In the genomic region with DNA sequence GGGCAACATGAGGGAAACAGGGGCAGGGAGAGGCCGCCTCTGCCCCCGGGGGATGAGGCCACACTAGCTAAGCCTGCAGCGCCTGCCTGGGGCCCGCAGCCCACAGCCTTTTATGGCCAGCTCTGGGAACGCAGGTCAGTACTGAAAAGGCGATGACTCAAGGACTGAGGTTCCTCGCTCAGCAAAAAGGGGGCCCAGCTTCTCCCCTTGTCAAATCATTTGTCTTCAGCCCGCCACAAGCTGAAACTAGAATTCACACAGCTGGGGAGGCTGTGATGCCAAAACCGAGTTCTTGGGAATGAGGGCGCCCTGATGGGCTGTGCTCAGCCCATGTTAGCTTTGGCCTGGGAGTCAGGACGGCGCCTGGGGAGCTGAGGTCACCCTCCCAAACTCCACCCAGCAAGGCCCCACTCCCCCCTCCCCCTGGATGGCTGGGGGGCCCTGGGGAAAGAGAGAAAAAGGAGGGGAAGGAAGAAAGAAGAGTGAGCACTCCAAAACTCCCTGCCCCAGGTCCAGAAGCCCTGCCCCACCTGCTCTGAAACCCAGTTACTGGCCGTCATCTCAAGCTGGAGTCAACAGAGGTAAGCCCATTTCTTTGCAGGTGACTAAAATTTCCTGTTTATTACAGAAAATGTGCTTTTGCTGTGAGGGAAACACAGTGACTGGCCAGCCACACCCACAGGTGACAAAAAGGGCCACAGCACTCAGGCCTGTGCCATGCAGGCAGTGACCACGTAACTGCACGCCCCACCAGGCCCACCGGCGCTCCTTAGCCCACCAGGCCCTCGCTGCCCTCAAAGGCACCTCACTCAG, we compare ENCODE assay signal across 8 cellular contexts. TPM values are rescaled to one million over a fixed set of nuclear protein-coding genes. Genes with fewer than 3 reads are reported as not detected.
A peak's percentile ranks its signal among the peaks of the same experiment; 100 is the strongest.
DNase-seq lines count a peak whose midpoint lies in the region; ATAC-seq and TF ChIP-seq lines count a peak whose summit lies in the region.

No MANE protein-coding gene starts in this region.

- H3K27ac ChIP-seq in CD8-positive, alpha-beta T cell (ENCODE audit: low read depth, low read length) = peak overlapping the region; percentile 57
- peak overlapping the region; percentile 69 for H3K27ac ChIP-seq in GM23338 (ENCODE audit: low read depth)

- 0 out of 2 replicates have a peak, but pooled peaks cover 4% of the 10 kb centered on the region for H3F3A ChIP-seq in GM23338 (replicated peaks; ENCODE audit: low read depth)

- intact Hi-C loops in CD8-positive, alpha-beta T cell (cut with DNase I, micrococcal nuclease) = no loop called here
- intact Hi-C loops in natural killer cell (cut with micrococcal nuclease) = loop anchor here (2.0 kb wide), 2 partner anchors 14 to 18 kb away; a partner anchor contains a TSS

- H3K9me3 ChIP-seq in CD8-positive, alpha-beta T cell (ENCODE audit: low read length) = no peaks in the 10 kb centered on the region

- peak; percentile 10 for ATAC-seq in CD8-positive, alpha-beta T cell
- ATAC-seq in GM23338 = peak; percentile 48
- peak; percentile 5 for ATAC-seq in effector memory CD8-positive, alpha-beta T cell (replicated peaks)
- peak; percentile 25 to 50 (median 25) for ATAC-seq in natural killer cell

- no peak overlapping the region for H3K4me2 ChIP-seq in GM23338

- peak overlapping the region; percentile 71 for H3K4me3 Mint-ChIP-seq in CD8-positive, alpha-beta T cell
- H3K4me3 Mint-ChIP-seq in GM23338 (no peak overlapping the region), natural killer cell (peak overlapping the region; percentile 81), glutamatergic neuron (ENCODE audit: unreplicated experiment) (no peak overlapping the region)
- H3K4me3 Mint-ChIP-seq in T-helper 2 cell treated with Interferon-gamma antibody and Interleukin-4, amounts not matched to agents 5 μg/mL and 100 μg/mL, for 36 hours = peak overlapping the region; percentile 63
- peak overlapping the region; percentile 85 to 92 for H3K4me3 Mint-ChIP-seq in effector memory CD8-positive, alpha-beta T cell

- POLR2A ChIA-PET in CD8-positive, alpha-beta T cell (lab: Charles Lee) = interaction anchor here (0.9 to 23.9 kb wide), 7 partner anchors 13 to 119 kb away, joined by 3 to 810 read pairs (median 4); a partner anchor contains a TSS

- peaks cover 32% of the 10 kb centered on the region for H3K36me3 Mint-ChIP-seq in CD8-positive, alpha-beta T cell
- H3K36me3 Mint-ChIP-seq in GM23338 (ENCODE audit: low read depth) = no peaks in the 10 kb centered on the region; the same call in 1 of the 3 replicates
- H3K36me3 Mint-ChIP-seq in T-helper 2 cell treated with Interferon-gamma antibody and Interleukin-4, amounts not matched to agents 5 μg/mL and 100 μg/mL, for 36 hours (ENCODE audit: low read depth) = peaks cover 55% of the 10 kb centered on the region
- H3K36me3 Mint-ChIP-seq in effector memory CD8-positive, alpha-beta T cell (ENCODE audit: insufficient read depth) = peaks cover 97% of the 10 kb centered on the region
- no peaks in the 10 kb centered on the region for H3K36me3 Mint-ChIP-seq in natural killer cell
- no peaks in the 10 kb centered on the region for H3K36me3 Mint-ChIP-seq in glutamatergic neuron (ENCODE audit: unreplicated experiment)

- H3K27me3 Mint-ChIP-seq in CD8-positive, alpha-beta T cell (ENCODE audit: low read depth) = no peaks in the 10 kb centered on the region
- H3K27me3 Mint-ChIP-seq in GM23338 (ENCODE audit: insufficient read depth, low read depth, poor library complexity) (peaks cover 6% of the 10 kb centered on the region), natural killer cell (ENCODE audit: low read depth in 2 of 2) (no peaks in the 10 kb centered on the region), glutamatergic neuron (ENCODE audit: unreplicated experiment) (no peaks in the 10 kb centered on the region)
- no peaks in the 10 kb centered on the region for H3K27me3 Mint-ChIP-seq in T-helper 2 cell treated with Interferon-gamma antibody and Interleukin-4, amounts not matched to agents 5 μg/mL and 100 μg/mL, for 36 hours (ENCODE audit: low read depth)
- H3K27me3 Mint-ChIP-seq in effector memory CD8-positive, alpha-beta T cell = no peaks in the 10 kb centered on the region

- no peaks in the 10 kb centered on the region for H3K9me2 ChIP-seq in GM23338 (ENCODE audit: insufficient read depth)

- no peaks in the 10 kb centered on the region for H3K27me3 ChIP-seq in CD8-positive, alpha-beta T cell (ENCODE audit: insufficient read depth, low read length)
- H3K27me3 ChIP-seq in GM23338 (ENCODE audit: insufficient read depth) = no peaks in the 10 kb centered on the region

- H3K36me3 ChIP-seq in CD8-positive, alpha-beta T cell (ENCODE audit: insufficient read depth, low read length) = no peaks in the 10 kb centered on the region
- no peaks in the 10 kb centered on the region for H3K36me3 ChIP-seq in GM23338 (ENCODE audit: insufficient read depth)

- H4K20me1 ChIP-seq in GM23338 (replicated peaks; ENCODE audit: insufficient read depth) = no peaks in the 10 kb centered on the region

- CTCF ChIA-PET in CD8-positive, alpha-beta T cell (lab: Charles Lee) = interaction anchor here (0.8 to 35.6 kb wide), 4 partner anchors 13 to 86 kb away, joined by 4 to 1398 read pairs (median 200); a partner anchor contains a TSS

- H3K27ac Mint-ChIP-seq in CD8-positive, alpha-beta T cell = peak overlapping the region; percentile 95
- H3K27ac Mint-ChIP-seq in GM23338 = no peak overlapping the region
- peak overlapping the region; percentile 90 for H3K27ac Mint-ChIP-seq in T-helper 2 cell treated with Interferon-gamma antibody and Interleukin-4, amounts not matched to agents 5 μg/mL and 100 μg/mL, for 36 hours
- H3K27ac Mint-ChIP-seq in effector memory CD8-positive, alpha-beta T cell = peak overlapping the region; percentile 95 to 97
- peak overlapping the region; percentile 95 to 96 for H3K27ac Mint-ChIP-seq in natural killer cell
- H3K27ac Mint-ChIP-seq in glutamatergic neuron (ENCODE audit: unreplicated experiment) = no peak overlapping the region

- peak in 2 of 7 experiments; percentile 41 to 55 for DNase-seq in CD8-positive, alpha-beta T cell
- DNase-seq in GM23338 (ENCODE audit: low spot score) (no peak), natural killer cell (no peak), NCI-H1930 (lab: John Stamatoyannopoulos, UW) (no peak), glutamatergic neuron (no peak), mesenteric fat pad (ENCODE audit: low spot score) (no peak)
- DNase-seq in T-helper 2 cell treated with Interferon-gamma antibody and Interleukin-4, amounts not matched to agents 5 μg/mL and 100 μg/mL, for 36 hours (ENCODE audit: low spot score) = peak; percentile 83
- no peak for DNase-seq in effector memory CD8-positive, alpha-beta T cell

- no peak overlapping the region for H2AFZ ChIP-seq in GM23338

- peaks cover 96% of the 10 kb centered on the region for H3K4me1 ChIP-seq in CD8-positive, alpha-beta T cell (ENCODE audit: insufficient read depth, low read length)
- peaks cover 23% of the 10 kb centered on the region for H3K4me1 ChIP-seq in GM23338 (ENCODE audit: insufficient read depth)

- peak overlapping the region; percentile 36 for H3K4me3 ChIP-seq in CD8-positive, alpha-beta T cell (ENCODE audit: low read depth, low read length)
- H3K4me3 ChIP-seq in GM23338 = no peak overlapping the region

- H3K4me1 Mint-ChIP-seq in CD8-positive, alpha-beta T cell (ENCODE audit: low read depth) = peaks cover 88% of the 10 kb centered on the region
- peaks cover 21% of the 10 kb centered on the region for H3K4me1 Mint-ChIP-seq in GM23338
- H3K4me1 Mint-ChIP-seq in T-helper 2 cell treated with Interferon-gamma antibody and Interleukin-4, amounts not matched to agents 5 μg/mL and 100 μg/mL, for 36 hours (ENCODE audit: low read depth) = peaks cover 69% of the 10 kb centered on the region
- H3K4me1 Mint-ChIP-seq in effector memory CD8-positive, alpha-beta T cell (ENCODE audit: low read depth in 2 of 2) = peaks cover 78 to 80% of the 10 kb centered on the region in 2 donors
- peaks cover 65 to 85% of the 10 kb centered on the region in 2 donors for H3K4me1 Mint-ChIP-seq in natural killer cell
- H3K4me1 Mint-ChIP-seq in glutamatergic neuron (ENCODE audit: low read depth, unreplicated experiment) = peaks cover 10% of the 10 kb centered on the region

- no peak for TF ChIP-seq CTCF in CD8-positive, alpha-beta T cell (IDR thresholded peaks at IDR 0.05)
- TF ChIP-seq CTCF in GM23338 (conservative IDR thresholded peaks at IDR 0.05; ENCODE audit: low read depth in 2 of 2) (no peak), natural killer cell (IDR thresholded peaks at IDR 0.05) (no peak), glutamatergic neuron (IDR thresholded peaks at IDR 0.05; ENCODE audit: partially characterized antibody, unreplicated experiment) (no peak)

- peaks cover 20% of the 10 kb centered on the region for H3K79me2 ChIP-seq in GM23338 (replicated peaks; ENCODE audit: insufficient read depth)

- H3K9me3 Mint-ChIP-seq in CD8-positive, alpha-beta T cell = no peaks in the 10 kb centered on the region
- H3K9me3 Mint-ChIP-seq in GM23338 (no peaks in the 10 kb centered on the region), natural killer cell (no peaks in the 10 kb centered on the region), glutamatergic neuron (ENCODE audit: unreplicated experiment) (peaks cover 4% of the 10 kb centered on the region)
- H3K9me3 Mint-ChIP-seq in T-helper 2 cell treated with Interferon-gamma antibody and Interleukin-4, amounts not matched to agents 5 μg/mL and 100 μg/mL, for 36 hours = peaks cover 8% of the 10 kb centered on the region
- H3K9me3 Mint-ChIP-seq in effector memory CD8-positive, alpha-beta T cell = no peaks in the 10 kb centered on the region

RNA-seq across cellular contexts. Expression of a gene that starts 13.7 kb away (rescaled TPM):
- 100 to 1,000 TPM; 187 to 212 TPM for total RNA-seq in CD8-positive, alpha-beta T cell
- total RNA-seq in GM23338 (2014; rRNA removed; shearing (Covaris generic)) = 43.8 and 69.7 TPM in 2 replicates
- polyA plus RNA-seq in GM23338 (2016; fragmentation: Nextera tagmentation; extraction: Ambion mirVana) = 16.7 and 16.9 TPM in 2 replicates
- total RNA-seq in natural killer cell = 100 to 1,000 TPM; 218 to 246 (median 225) TPM
- total RNA-seq in glutamatergic neuron (ENCODE audit: unreplicated experiment) = 114 TPM
- total RNA-seq in mesenteric fat pad = 95.0 TPM

RNA-seq across cellular contexts. Expression of a gene that starts 20.2 kb away (rescaled TPM):
- total RNA-seq in CD8-positive, alpha-beta T cell = 1 to 10 TPM; 6.5 to 7.9 TPM
- 10.1 and 11.6 TPM in 2 replicates for total RNA-seq in GM23338 (2014; rRNA removed; shearing (Covaris generic))
- polyA plus RNA-seq in GM23338 (2016; fragmentation: Nextera tagmentation; extraction: Ambion mirVana) = 1.8 and 2.3 TPM in 2 replicates
- total RNA-seq in natural killer cell (10 to 100 TPM in 2 of 3 donors, 1 to 10 TPM in 1; 8.2 to 12.7 (median 10.7) TPM), glutamatergic neuron (ENCODE audit: unreplicated experiment) (2.3 TPM), mesenteric fat pad (0.55 TPM)

RNA-seq across cellular contexts. Expression of a gene that starts 52.3 kb away (rescaled TPM):
- total RNA-seq in CD8-positive, alpha-beta T cell = 100 to 1,000 TPM; 285 to 311 TPM
- 26.2 and 31.7 TPM in 2 replicates for total RNA-seq in GM23338 (2014; rRNA removed; shearing (Covaris generic))
- 8.7 and 9.2 TPM in 2 replicates for polyA plus RNA-seq in GM23338 (2016; fragmentation: Nextera tagmentation; extraction: Ambion mirVana)
- 100 to 1,000 TPM; 165 to 321 (median 259) TPM for total RNA-seq in natural killer cell
- 25.9 TPM for total RNA-seq in glutamatergic neuron (ENCODE audit: unreplicated experiment)
- 22.2 TPM for total RNA-seq in mesenteric fat pad

RNA-seq across cellular contexts. Expression of a gene that starts 54.3 kb away (rescaled TPM):
- total RNA-seq in CD8-positive, alpha-beta T cell = 10 to 100 TPM; 17.6 to 19.1 TPM
- total RNA-seq in GM23338 (2014; rRNA removed; shearing (Covaris generic)) = 38.9 and 45.2 TPM in 2 replicates
- 27.2 and 31.6 TPM in 2 replicates for polyA plus RNA-seq in GM23338 (2016; fragmentation: Nextera tagmentation; extraction: Ambion mirVana)
- total RNA-seq in natural killer cell (10 to 100 TPM; 29.3 to 42.2 (median 32.2) TPM), glutamatergic neuron (ENCODE audit: unreplicated experiment) (39.7 TPM), mesenteric fat pad (18.5 TPM)

RNA-seq across cellular contexts. Expression of a gene that starts 59.8 kb away (rescaled TPM):
- 10 to 100 TPM; 14.8 to 18.0 TPM for total RNA-seq in CD8-positive, alpha-beta T cell
- total RNA-seq in GM23338 (2014; rRNA removed; shearing (Covaris generic)) = 3.3 and 5.8 TPM in 2 replicates
- polyA plus RNA-seq in GM23338 (2016; fragmentation: Nextera tagmentation; extraction: Ambion mirVana) = 2.6 and 2.8 TPM in 2 replicates
- total RNA-seq in natural killer cell (10 to 100 TPM; 27.8 to 31.5 (median 28.5) TPM), glutamatergic neuron (ENCODE audit: unreplicated experiment) (148 TPM), mesenteric fat pad (28.3 TPM)

Comparison
In these comparisons a context has a peak if more than half of its experiments do, and no peak if none do; other contexts are left out.
1. H3K27ac Mint-ChIP-seq: peak in CD8-positive, alpha-beta T cell (single experiment), T-helper 2 cell treated with Interferon-gamma antibody and Interleukin-4, amounts not matched to agents 5 μg/mL and 100 μg/mL, for 36 hours (single experiment), effector memory CD8-positive, alpha-beta T cell (2 of 2) and natural killer cell (2 of 2); none in GM23338 (single experiment) and glutamatergic neuron (single experiment).
2. H3K4me3 Mint-ChIP-seq: peak in CD8-positive, alpha-beta T cell (single experiment), T-helper 2 cell treated with Interferon-gamma antibody and Interleukin-4, amounts not matched to agents 5 μg/mL and 100 μg/mL, for 36 hours (single experiment), effector memory CD8-positive, alpha-beta T cell (2 of 2) and natural killer cell (single experiment); none in GM23338 (single experiment) and glutamatergic neuron (single experiment).
3. Peak in every context shown above with its lines, with median percentiles within 50 percentile points of each other: ATAC-seq.